Comparison of ENCODE assay signal across 14 cellular contexts in the genomic region with DNA sequence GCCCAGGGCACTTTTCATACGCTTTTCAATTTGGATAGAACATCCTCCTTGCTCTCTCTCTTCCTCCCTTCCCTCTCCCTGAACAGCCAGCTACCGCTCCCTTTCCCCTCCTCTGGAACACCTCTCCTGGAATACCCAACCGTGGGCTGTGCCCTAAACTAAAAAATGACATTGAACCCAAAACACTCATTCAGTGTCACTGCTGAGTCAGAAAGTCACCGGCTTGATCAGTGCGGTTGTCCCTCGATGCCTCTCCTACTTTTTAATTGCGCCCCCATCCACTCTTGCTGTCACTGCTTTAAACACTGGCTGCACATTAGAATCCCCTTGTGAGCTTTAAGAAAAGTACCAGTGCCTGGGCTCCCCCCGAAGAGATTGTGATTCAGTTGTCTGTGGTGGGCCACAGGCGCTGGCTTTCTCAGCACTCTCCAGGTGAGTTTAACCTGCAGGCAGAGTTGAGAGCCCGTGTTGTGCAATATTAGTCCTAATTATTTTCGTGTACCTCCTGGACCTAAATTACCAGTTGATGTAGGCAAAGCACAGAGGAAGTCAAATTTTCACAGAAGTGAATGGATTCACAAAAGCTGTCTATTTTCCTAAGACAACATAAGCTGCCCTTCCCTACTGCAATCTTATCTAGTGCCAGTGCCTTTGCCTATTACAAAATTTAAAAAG.
DNase-seq lines count a peak whose midpoint lies in the region; ATAC-seq and TF ChIP-seq lines count a peak whose summit lies in the region.
"Had no signal": no experiment of that assay in that cellular context is flagged by ENCODE, and none has a peak within 500 bp of the region (broad histone marks: within the 10 kb centered on the region; RNA-seq: fewer than 3 reads in every experiment).

No MANE protein-coding gene starts in this region.

- H3K9ac ChIP-seq in IMR-90 (ENCODE audit: low read depth, low read length): no peak overlapping the region

- no peaks in the 10 kb centered on the region for H3K36me3 ChIP-seq in right atrium auricular region
- H3K36me3 ChIP-seq in IMR-90 (ENCODE audit: control insufficient read depth, insufficient read depth, low read length): no peaks in the 10 kb centered on the region
- no peaks in the 10 kb centered on the region for H3K36me3 ChIP-seq in upper lobe of right lung
- H3K36me3 ChIP-seq: BE2C had no signal

- H3K56ac ChIP-seq in IMR-90 (ENCODE audit: extremely low read depth, insufficient read depth, low read length): no peak overlapping the region

- dilution Hi-C loops in IMR-90 (cut with HindIII; ENCODE audit: low sequenced_read_pairs, unreplicated experiment): no loop called here

- no peak overlapping the region for H3K4me2 ChIP-seq in IMR-90 (ENCODE audit: low read depth, low read length)
- H3K4me2 ChIP-seq: GM23338 had no signal

- H2BK5ac ChIP-seq in IMR-90 (ENCODE audit: low read depth, low read length, poor library complexity, severe bottlenecking): no peak overlapping the region

- no peak overlapping the region for H3K23ac ChIP-seq in IMR-90 (ENCODE audit: low read depth, low read length)

- in situ Hi-C loops in IMR-90 (cut with MboI; ENCODE audit: low sequenced_read_pairs) (no loop called here), G401 (cut with HindIII; ENCODE audit: low sequenced_read_pairs) (no loop called here)

- no peak overlapping the region for H2AK5ac ChIP-seq in IMR-90 (ENCODE audit: low read depth, low read length)

- H2AFZ ChIP-seq in IMR-90 (replicated peaks; ENCODE audit: low read length, poor library complexity): no peak overlapping the region
- H2AFZ ChIP-seq: GM23338 had no signal

- H3K4me3 ChIP-seq in right atrium auricular region (no peak overlapping the region), IMR-90 (ENCODE audit: insufficient read depth, low read depth, low read length) (no peak overlapping the region), upper lobe of right lung (no peak overlapping the region)
- H3K4me3 ChIP-seq: GM23338 had no signal

- no peak for TF ChIP-seq POLR2A in IMR-90 (IDR thresholded peaks at IDR 0.05; ENCODE audit: low read depth, low read length)

- TF ChIP-seq RAD21 in IMR-90 (IDR thresholded peaks at IDR 0.05; ENCODE audit: low read length): no peak

- no peak overlapping the region for H3K18ac ChIP-seq in IMR-90 (ENCODE audit: low read depth, low read length)

- intact Hi-C loops in left cardiac atrium (cut with DNase I) (no loop called here), IMR-90 (cut with micrococcal nuclease) (no loop called here), upper lobe of right lung (cut with DNase I) (no loop called here)

- peak; percentile 30 for DNase-seq in right atrium auricular region (ENCODE audit: low spot score)
- no peak for DNase-seq in left cardiac atrium
- no peak for DNase-seq in IMR-90
- DNase-seq in islet precursor cell: peak; percentile 27
- no peak for DNase-seq in upper lobe of right lung
- DNase-seq in activated gamma-delta T cell treated with Interleukin-2 at 50 U/mL for 16 hours: no peak
- no peak for DNase-seq in activated T-cell treated with anti-CD3 and anti-CD28 coated beads, Interleukin-2, amount 50 U/mL, for 48 hours
- no peak for DNase-seq in G401 (ENCODE audit: low spot score)
- DNase-seq: BE2C; CD4-positive, alpha-beta memory T cell; DMS79; H9 had no signal

- H4K20me1 ChIP-seq in IMR-90 (ENCODE audit: insufficient read depth, low read length): no peaks in the 10 kb centered on the region

- no peak overlapping the region for H4K8ac ChIP-seq in IMR-90 (ENCODE audit: low read depth in 2 of 2, low read length in 2 of 2)

- H3K4me1 ChIP-seq in right atrium auricular region: peaks cover 0 to 14% of the 10 kb centered on the region in 2 donors
- H3K4me1 ChIP-seq in IMR-90 (ENCODE audit: control insufficient read depth, insufficient read depth, low read length): no peaks in the 10 kb centered on the region
- no peaks in the 10 kb centered on the region for H3K4me1 ChIP-seq in upper lobe of right lung

- H3K79me1 ChIP-seq in IMR-90 (ENCODE audit: low read depth in 1 of 2, low read length in 2 of 2): no peaks in the 10 kb centered on the region

- ATAC-seq in left cardiac atrium (no peak), IMR-90 (ENCODE audit: low read depth) (no peak), upper lobe of right lung (peak; percentile 10)
- ATAC-seq: GM23338 had no signal

- H3K27me3 ChIP-seq in right atrium auricular region (no peaks in the 10 kb centered on the region), IMR-90 (ENCODE audit: control insufficient read depth, insufficient read depth, low read length) (no peaks in the 10 kb centered on the region), upper lobe of right lung (no peaks in the 10 kb centered on the region)
- H3K27me3 ChIP-seq: BE2C had no signal

- CTCF ChIA-PET in IMR-90 (lab: Yijun Ruan, JAX): no interaction called here

- TF ChIP-seq CTCF in right atrium auricular region (IDR thresholded peaks at IDR 0.05) (no peak), IMR-90 (conservative IDR thresholded peaks at IDR 0.05; ENCODE audit: low read depth, low read length) (no peak), upper lobe of right lung (IDR thresholded peaks at IDR 0.05) (no peak)

- BruUV-seq in IMR-90 (replicated peaks; lab: Mats Ljungman, UMichigan): TSS peak; percentile 10

- no peak overlapping the region for H3K4ac ChIP-seq in IMR-90 (ENCODE audit: low read depth, low read length)

- H2BK120ac ChIP-seq in IMR-90 (ENCODE audit: low read depth, low read length): no peak overlapping the region

- no peak overlapping the region for H4K5ac ChIP-seq in IMR-90 (ENCODE audit: low read depth, low read length)

- POLR2A ChIA-PET in IMR-90 (lab: Charles Lee; ENCODE audit: unreplicated experiment): no interaction called here

- no peak overlapping the region for H3K14ac ChIP-seq in IMR-90 (replicated peaks; ENCODE audit: low read depth, low read length)

- H3K9me3 ChIP-seq in right atrium auricular region (no peaks in the 10 kb centered on the region), IMR-90 (ENCODE audit: control insufficient read depth, insufficient read depth, low read length) (no peaks in the 10 kb centered on the region), upper lobe of right lung (no peaks in the 10 kb centered on the region)
- H3K9me3 ChIP-seq: BE2C had no signal

- 85% methylated on average over 3 of the region's 11 CpGs; no CpG with 5 or more reads in 1 of the 2 experiments for WGBS in IMR-90 (ENCODE audit: extremely low coverage in 2 of 2, insufficient read length in 1 of 2), 2 experiments

- H4K91ac ChIP-seq in IMR-90 (ENCODE audit: insufficient read depth, low read depth, low read length): no peak overlapping the region

- H2BK20ac ChIP-seq in IMR-90 (ENCODE audit: low read depth, low read length): no peak overlapping the region

- H3K9me1 ChIP-seq in IMR-90 (ENCODE audit: insufficient read depth, low read length): no peaks in the 10 kb centered on the region

- no peak overlapping the region for H2BK15ac ChIP-seq in IMR-90 (ENCODE audit: low read depth, low read length)

- no peak overlapping the region for H3K27ac ChIP-seq in right atrium auricular region
- no peak overlapping the region for H3K27ac ChIP-seq in IMR-90 (ENCODE audit: insufficient read depth, low read length)
- no peak overlapping the region for H3K27ac ChIP-seq in upper lobe of right lung
- H3K27ac ChIP-seq: C4-2B had no signal

- H2AK9ac ChIP-seq in IMR-90 (replicated peaks; ENCODE audit: low read depth, low read length, poor library complexity): no peak overlapping the region

TF ChIP-seq in IMR-90, 13 proteins besides CTCF, POLR2A, EP300 and RAD21:
- TF ChIP-seq CEBPB (IDR thresholded peaks at IDR 0.05; ENCODE audit: low read depth, low read length) (peak; percentile 57), SMC3 (IDR thresholded peaks at IDR 0.05; ENCODE audit: low read depth, low read length) (no peak), MAFK (IDR thresholded peaks at IDR 0.05; ENCODE audit: low read depth, low read length) (no peak), MXI1 (IDR thresholded peaks at IDR 0.05; ENCODE audit: borderline replicate concordance, low read depth, low read length) (no peak), MAZ (IDR thresholded peaks at IDR 0.05; ENCODE audit: borderline replicate concordance, low read depth, low read length) (no peak), NFE2L2 (IDR thresholded peaks at IDR 0.05; ENCODE audit: low read depth, low read length) (no peak)

Comparison
In these comparisons a context has a peak if more than half of its experiments do, and no peak if none do; other contexts are left out.
1. DNase-seq: peak in right atrium auricular region (single experiment) and islet precursor cell (single experiment); none in left cardiac atrium (single experiment), IMR-90 (single experiment), upper lobe of right lung (single experiment), activated gamma-delta T cell treated with Interleukin-2 at 50 U/mL for 16 hours (single experiment), activated T-cell treated with anti-CD3 and anti-CD28 coated beads, Interleukin-2, amount 50 U/mL, for 48 hours (0 of 2) and G401 (single experiment).